16 cellular contexts compared by ENCODE assay signal in genomic region chr13:78876915-78877549, GRCh38.
A peak's percentile ranks its signal among the peaks of the same experiment; 100 is the strongest.
DNase-seq lines count a peak whose midpoint lies in the region; ATAC-seq and TF ChIP-seq lines count a peak whose summit lies in the region.
"Had no signal": no experiment of that assay in that cellular context is flagged by ENCODE, and none has a peak within 500 bp of the region (broad histone marks: within the 10 kb centered on the region; RNA-seq: fewer than 3 reads in every experiment).

No MANE protein-coding gene starts in this region.

- H3K9me3 Mint-ChIP-seq in chondrocyte (ENCODE audit: low read depth): peaks cover 7% of the 10 kb centered on the region
- H3K9me3 Mint-ChIP-seq: GM23338 had no signal

- H3K36me3 Mint-ChIP-seq in chondrocyte (ENCODE audit: low read depth): no peaks in the 10 kb centered on the region
- H3K36me3 Mint-ChIP-seq: CD14-positive monocyte; CD4-positive, alpha-beta memory T cell had no signal

- no peak for ATAC-seq in Right ventricle myocardium superior (ENCODE audit: poor library complexity)
- ATAC-seq in left ventricle myocardium superior: no peak
- ATAC-seq in HG02981 (IDR thresholded peaks at IDR 0.05; ENCODE audit: unreplicated experiment): no peak

- intact Hi-C loops in Right ventricle myocardium superior (cut with DNase I) (no loop called here), left ventricle myocardium superior (cut with micrococcal nuclease) (no loop called here), spleen (cut with DNase I; ENCODE audit: low total_unique reads) (no loop called here)

- no peak overlapping the region for H3K4me3 ChIP-seq in spleen
- H3K4me3 ChIP-seq: BLaER1, GM23338 had no signal

- DNase-seq in NCI-H2107 treated with DMSO at 0.1 percent for 48 hours (lab: John Stamatoyannopoulos, UW; ENCODE audit: unreplicated experiment): peak; percentile 27
- no peak for DNase-seq in NCI-H2107 (lab: John Stamatoyannopoulos, UW)
- DNase-seq in Right ventricle myocardium superior: peak; percentile 30
- no peak for DNase-seq in left ventricle myocardium superior
- peak; percentile 54 for DNase-seq in chondrocyte (ENCODE audit: low spot score)
- DNase-seq in spleen: peak; percentile 58
- DNase-seq: 8988T; CD4-positive, alpha-beta memory T cell; DMS153; DMS79; GDM1; HCEC 1CT had no signal

- no peak overlapping the region for H3K27ac ChIP-seq in spleen
- H3K27ac ChIP-seq: BLaER1 had no signal

- TF ChIP-seq CTCF in chondrocyte (IDR thresholded peaks at IDR 0.05): no peak
- no peak for TF ChIP-seq CTCF in spleen (IDR thresholded peaks at IDR 0.05 in 8 of 11, conservative IDR thresholded peaks at IDR 0.05 in 3 of 11)

- H3K9me3 ChIP-seq in spleen: peaks cover 0 to 7% (median 0%) of the 10 kb centered on the region in 8 donors
- H3K9me3 ChIP-seq: BLaER1 had no signal

- 40 to 76% (median 64%) methylated on average over 1 of the region's 1 CpG; no CpG with 5 or more reads in 1 of the 5 donors for WGBS in spleen, 5 donors

- H3K4me1 Mint-ChIP-seq in chondrocyte (ENCODE audit: low read depth): no peaks in the 10 kb centered on the region
- H3K4me1 Mint-ChIP-seq: CD14-positive monocyte; CD4-positive, alpha-beta memory T cell; GM23338 had no signal

- no peak overlapping the region for H3K4me3 Mint-ChIP-seq in chondrocyte (ENCODE audit: unreplicated experiment)
- H3K4me3 Mint-ChIP-seq: CD14-positive monocyte; CD4-positive, alpha-beta memory T cell; GM23338 had no signal

- no peak for TF ChIP-seq POLR2A in spleen (IDR thresholded peaks at IDR 0.05)

- H3K36me3 ChIP-seq in spleen: no peaks in the 10 kb centered on the region
- H3K36me3 ChIP-seq: BLaER1 had no signal

- no peaks in the 10 kb centered on the region for H3K27me3 Mint-ChIP-seq in chondrocyte (ENCODE audit: low read depth)

- no peak overlapping the region for H3K27ac Mint-ChIP-seq in chondrocyte (ENCODE audit: unreplicated experiment)
- H3K27ac Mint-ChIP-seq: CD14-positive monocyte; CD4-positive, alpha-beta memory T cell; GM23338 had no signal

- H3K27me3 ChIP-seq in spleen (replicated peaks in 1 of 7): no peaks in the 10 kb centered on the region
- H3K27me3 ChIP-seq: BLaER1 had no signal

- H3K4me1 ChIP-seq in spleen: no peaks in the 10 kb centered on the region
- H3K4me1 ChIP-seq: BLaER1 had no signal

Comparison
In these comparisons a context has a peak if more than half of its experiments do, and no peak if none do; other contexts are left out.
1. DNase-seq: peak in NCI-H2107 treated with DMSO at 0.1 percent for 48 hours (single experiment), Right ventricle myocardium superior (single experiment), chondrocyte (single experiment) and spleen (single experiment); none in NCI-H2107 (single experiment) and left ventricle myocardium superior (single experiment).